In genomic region chr1:11412166-11412565, GRCh38 we compare ENCODE assay signal across 28 cellular contexts.
"Had no signal": no experiment of that assay in that cellular context is flagged by ENCODE, and none has a peak within 500 bp of the region (broad histone marks: within the 10 kb centered on the region; RNA-seq: fewer than 3 reads in every experiment).

No MANE protein-coding gene starts in this region.

- H3K27me3 ChIP-seq: right atrium auricular region, testis had no signal

- H3K4me3 Mint-ChIP-seq: activated naive CD8-positive, alpha-beta T cell; effector memory CD8-positive, alpha-beta T cell had no signal

- H3K4me3 ChIP-seq: coronary artery, dorsolateral prefrontal cortex, gastroesophageal sphincter, hepatocyte, right atrium auricular region, smooth muscle cell, testis, transverse colon had no signal

- H3K36me3 ChIP-seq: gastroesophageal sphincter, right atrium auricular region, transverse colon, WERI-Rb-1 had no signal

- DNase-seq: activated CD4-positive, alpha-beta T cell treated with anti-CD3 and anti-CD28 coated beads for 48 hours; activated CD4-positive, alpha-beta T cell treated with anti-CD3 and anti-CD28 coated beads, Interleukin-2, amount 50 U/mL, for 48 hours; activated CD8-positive, alpha-beta memory T cell treated with anti-CD3 and anti-CD28 coated beads for 24 hours; activated effector memory CD4-positive, alpha-beta T cell treated with Interleukin-2 at 50 U/mL for 16 hours; activated naive CD4-positive, alpha-beta T cell treated with Interleukin-2 at 50 U/mL for 16 hours; effector memory CD8-positive, alpha-beta T cell; erythroblast; islet precursor cell; left cardiac atrium; left ventricle myocardium superior; naive B cell; occipital lobe; stimulated activated CD4-positive, alpha-beta T cell treated with anti-CD3 and anti-CD28 coated beads, Interleukin-15, amount 100 ng/mL, for 24 hours; stimulated activated CD4-positive, alpha-beta T cell treated with anti-CD3 and anti-CD28 coated beads, Interleukin-2, amount 100 ng/mL, for 24 hours; stimulated activated naive CD4-positive, alpha-beta T cell; T1000; testis; transverse colon; WERI-Rb-1 had no signal

- H3K4me1 ChIP-seq: gastroesophageal sphincter, parathyroid adenoma, right atrium auricular region, testis, transverse colon had no signal

- H3K9me3 Mint-ChIP-seq: effector memory CD8-positive, alpha-beta T cell had no signal

- H3K27ac Mint-ChIP-seq: activated naive CD8-positive, alpha-beta T cell; effector memory CD8-positive, alpha-beta T cell; naive B cell had no signal

- H3K9me3 ChIP-seq: right atrium auricular region, testis, transverse colon had no signal

- H3K4me2 ChIP-seq: hepatocyte, smooth muscle cell had no signal

- H3K27ac ChIP-seq: coronary artery, dorsolateral prefrontal cortex, gastroesophageal sphincter, hepatocyte, parathyroid adenoma, right atrium auricular region, testis, transverse colon, WERI-Rb-1 had no signal

- ATAC-seq: activated CD4-positive, CD25-positive, alpha-beta regulatory T cell treated with anti-CD3 and anti-CD28 coated beads, Interleukin-2, amount 50 U/mL, for 24 hours; effector memory CD8-positive, alpha-beta T cell; gastroesophageal sphincter; left cardiac atrium; left ventricle myocardium superior had no signal

- H2AFZ ChIP-seq: hepatocyte, parathyroid adenoma had no signal

- H3K79me2 ChIP-seq: hepatocyte, parathyroid adenoma had no signal

- H3K9ac ChIP-seq: parathyroid adenoma had no signal
